16 cellular contexts compared by ENCODE assay signal in the genomic region with DNA sequence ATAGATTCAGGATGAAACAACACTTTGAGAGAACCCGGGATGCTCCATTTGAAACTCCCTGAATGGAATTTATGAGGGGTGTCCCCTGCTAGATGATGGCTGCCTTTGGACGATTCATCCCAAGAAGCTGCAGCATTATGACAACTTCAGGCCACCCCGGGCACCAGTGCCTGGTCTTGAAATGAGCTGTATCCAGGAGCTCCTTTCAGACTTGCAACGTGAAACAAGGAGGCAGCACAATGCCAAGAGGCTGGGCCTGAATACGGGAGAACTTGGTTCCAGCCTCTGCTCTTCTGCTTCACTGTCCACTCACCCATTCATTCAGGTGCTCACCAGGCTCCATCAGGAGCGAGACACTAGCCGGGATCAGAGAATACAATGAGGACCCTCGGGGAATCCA.
DNase-seq lines count a peak whose midpoint lies in the region; ATAC-seq, FAIRE-seq and TF ChIP-seq lines count a peak whose summit lies in the region.
"Had no signal": no experiment of that assay in that cellular context is flagged by ENCODE, and none has a peak within 500 bp of the region (broad histone marks: within the 10 kb centered on the region; RNA-seq: fewer than 3 reads in every experiment).

No MANE protein-coding gene starts in this region.

- no peaks in the 10 kb centered on the region for H3K27me3 ChIP-seq in CD4-positive, alpha-beta T cell (ENCODE audit: control insufficient read depth, insufficient read depth, low read length)

- H3K27me3 Mint-ChIP-seq in CD4-positive, alpha-beta T cell = no peaks in the 10 kb centered on the region
- peaks cover 5% of the 10 kb centered on the region; the same call in 1 of the 2 replicates for H3K27me3 Mint-ChIP-seq in HFFc6 (ENCODE audit: insufficient read depth)
- H3K27me3 Mint-ChIP-seq in activated naive CD8-positive, alpha-beta T cell = no peaks in the 10 kb centered on the region
- H3K27me3 Mint-ChIP-seq in natural killer cell treated with Interleukin-12 subunit alpha and Interleukin-12 subunit beta and Interleukin-15 and Interleukin-18, amount 100 ng/mL, for 72 hours = no peaks in the 10 kb centered on the region

- H3K27ac Mint-ChIP-seq in CD4-positive, alpha-beta T cell = peak overlapping the region; percentile 91
- H3K27ac Mint-ChIP-seq in HFFc6 = peak overlapping the region; percentile 90
- peak overlapping the region; percentile 97 for H3K27ac Mint-ChIP-seq in activated naive CD8-positive, alpha-beta T cell
- peak overlapping the region; percentile 97 to 100 for H3K27ac Mint-ChIP-seq in natural killer cell treated with Interleukin-12 subunit alpha and Interleukin-12 subunit beta and Interleukin-15 and Interleukin-18, amount 100 ng/mL, for 72 hours
- H3K27ac Mint-ChIP-seq: endodermal cell had no signal

- FAIRE-seq in GM19239 (lab: Jason Lieb, UNC) = no peak
- FAIRE-seq: frontal cortex, G401.6 had no signal

- H3K4me3 Mint-ChIP-seq in CD4-positive, alpha-beta T cell = peak overlapping the region; percentile 57
- H3K4me3 Mint-ChIP-seq in HFFc6 = peak overlapping the region; percentile 5; the same call in 1 of the 2 replicates
- H3K4me3 Mint-ChIP-seq in activated naive CD8-positive, alpha-beta T cell = peak overlapping the region; percentile 35
- peak overlapping the region; percentile 87 for H3K4me3 Mint-ChIP-seq in natural killer cell treated with Interleukin-12 subunit alpha and Interleukin-12 subunit beta and Interleukin-15 and Interleukin-18, amount 100 ng/mL, for 72 hours
- H3K4me3 Mint-ChIP-seq: brain, endodermal cell had no signal

- H3K9me3 Mint-ChIP-seq in CD4-positive, alpha-beta T cell = no peaks in the 10 kb centered on the region
- H3K9me3 Mint-ChIP-seq in HFFc6 = no peaks in the 10 kb centered on the region
- no peaks in the 10 kb centered on the region for H3K9me3 Mint-ChIP-seq in activated naive CD8-positive, alpha-beta T cell (ENCODE audit: low read depth)
- peaks cover under 1% of the 10 kb centered on the region for H3K9me3 Mint-ChIP-seq in natural killer cell treated with Interleukin-12 subunit alpha and Interleukin-12 subunit beta and Interleukin-15 and Interleukin-18, amount 100 ng/mL, for 72 hours
- H3K9me3 Mint-ChIP-seq: endodermal cell had no signal

- H3K9me3 ChIP-seq in CD4-positive, alpha-beta T cell (ENCODE audit: control insufficient read depth, low read length) = no peaks in the 10 kb centered on the region
- H3K9me3 ChIP-seq: mucosa of descending colon had no signal

- peaks cover 62% of the 10 kb centered on the region for H3K36me3 Mint-ChIP-seq in CD4-positive, alpha-beta T cell (ENCODE audit: low read depth)
- peaks cover 21% of the 10 kb centered on the region for H3K36me3 Mint-ChIP-seq in HFFc6 (ENCODE audit: low read depth)
- H3K36me3 Mint-ChIP-seq in activated naive CD8-positive, alpha-beta T cell = peaks cover under 1% of the 10 kb centered on the region
- H3K36me3 Mint-ChIP-seq in natural killer cell treated with Interleukin-12 subunit alpha and Interleukin-12 subunit beta and Interleukin-15 and Interleukin-18, amount 100 ng/mL, for 72 hours = peaks cover 3% of the 10 kb centered on the region

- H3K27ac ChIP-seq in CD4-positive, alpha-beta T cell (ENCODE audit: low read depth, low read length) = peak overlapping the region; percentile 81

- CTCF ChIA-PET in CD4-positive, alpha-beta T cell (lab: Charles Lee) = interaction anchor here (7.1 kb wide), 1 partner anchor 79 kb away, joined by 49 read pairs; a partner anchor contains a TSS

- ATAC-seq in CD4-positive, alpha-beta T cell (ENCODE audit: poor library complexity) = no peak
- ATAC-seq in natural killer cell treated with Interleukin-12 subunit alpha and Interleukin-12 subunit beta and Interleukin-15 and Interleukin-18, amount 100 ng/mL, for 72 hours = no peak
- ATAC-seq in HG03108 (IDR thresholded peaks at IDR 0.05; ENCODE audit: unreplicated experiment) = no peak
- no peak for ATAC-seq in left lobe of liver
- ATAC-seq: mucosa of descending colon had no signal

- intact Hi-C loops in CD4-positive, alpha-beta T cell (cut with DNase I, micrococcal nuclease) = loop anchor here (5.0 to 10.0 kb wide), 3 partner anchors 173 to 585 kb away; a partner anchor contains a TSS

- TF ChIP-seq CTCF in CD4-positive, alpha-beta T cell (IDR thresholded peaks at IDR 0.05) = no peak
- no peak for TF ChIP-seq CTCF in HFFc6 (IDR thresholded peaks at IDR 0.05)

- H3K4me1 Mint-ChIP-seq in CD4-positive, alpha-beta T cell (ENCODE audit: low read depth) = peaks cover 73% of the 10 kb centered on the region
- H3K4me1 Mint-ChIP-seq in HFFc6 (ENCODE audit: low read depth) = peaks cover 63% of the 10 kb centered on the region
- H3K4me1 Mint-ChIP-seq in activated naive CD8-positive, alpha-beta T cell (ENCODE audit: low read depth) = peaks cover 66% of the 10 kb centered on the region
- H3K4me1 Mint-ChIP-seq in natural killer cell treated with Interleukin-12 subunit alpha and Interleukin-12 subunit beta and Interleukin-15 and Interleukin-18, amount 100 ng/mL, for 72 hours (ENCODE audit: low read depth in 2 of 2) = peaks cover 61 to 66% of the 10 kb centered on the region in 2 donors

- POLR2A ChIA-PET in CD4-positive, alpha-beta T cell (lab: Charles Lee) = interaction anchor here (1.1 to 4.2 kb wide), 4 partner anchors 59 to 77 kb away, joined by 3 to 54 read pairs (median 24); a partner anchor contains a TSS

- DNase-seq in CD4-positive, alpha-beta T cell = no peak
- DNase-seq in HFFc6 (no peak), GM19239 (ENCODE audit: insufficient read length, low spot score) (no peak), left lobe of liver (ENCODE audit: low spot score) (no peak)
- DNase-seq in natural killer cell treated with Interleukin-12 subunit alpha and Interleukin-12 subunit beta and Interleukin-15 and Interleukin-18, amount 100 ng/mL, for 72 hours (ENCODE audit: low spot score) = no peak
- DNase-seq: COR-L47; endodermal cell; mucosa of descending colon; NCI-H187 treated with DMSO at 0.1 percent for 48 hours; retina; stimulated activated CD4-positive, alpha-beta T cell treated with anti-CD3 and anti-CD28 coated beads, Interleukin-4, amount 100 ng/mL, for 1 hour had no signal

Comparison
In these comparisons a context has a peak if more than half of its experiments do, and no peak if none do; other contexts are left out.
1. H3K4me3 Mint-ChIP-seq: peak in every context shown above with its lines; median percentile 87 in natural killer cell treated with Interleukin-12 subunit alpha and Interleukin-12 subunit beta and Interleukin-15 and Interleukin-18, amount 100 ng/mL, for 72 hours; 57 in CD4-positive, alpha-beta T cell; 35 in activated naive CD8-positive, alpha-beta T cell; 5 in HFFc6.